Comparison of ENCODE assay signal across 9 cellular contexts in genomic region chr13:98930014-98930625, GRCh38. TPM values are rescaled to one million over a fixed set of nuclear protein-coding genes. Genes with fewer than 3 reads are reported as not detected.
A peak's percentile ranks its signal among the peaks of the same experiment; 100 is the strongest.
DNase-seq lines count a peak whose midpoint lies in the region; ATAC-seq and TF ChIP-seq lines count a peak whose summit lies in the region.
"Had no signal": no experiment of that assay in that cellular context is flagged by ENCODE, and none has a peak within 500 bp of the region (broad histone marks: within the 10 kb centered on the region; RNA-seq: fewer than 3 reads in every experiment).

No MANE protein-coding gene starts in this region.

- no peak overlapping the region for H2BK5ac ChIP-seq in mesenchymal stem cell (ENCODE audit: low read depth, low read length, poor library complexity, severe bottlenecking)

- no peak for TF ChIP-seq RAD21 in SK-N-SH (IDR thresholded peaks at IDR 0.05; ENCODE audit: low read length)

- H3K23ac ChIP-seq in mesenchymal stem cell (ENCODE audit: low read length in 2 of 2) = no peak overlapping the region

- TF ChIP-seq CTCF in heart left ventricle (IDR thresholded peaks at IDR 0.05) = no peak
- TF ChIP-seq CTCF in right atrium auricular region (IDR thresholded peaks at IDR 0.05) = no peak
- no peak for TF ChIP-seq CTCF in thyroid gland (IDR thresholded peaks at IDR 0.05)
- TF ChIP-seq CTCF in SK-N-SH (IDR thresholded peaks at IDR 0.05) = no peak

- peaks cover 0 to 33% (median 21%) of the 10 kb centered on the region in 12 donors for H3K4me1 ChIP-seq in heart left ventricle
- H3K4me1 ChIP-seq in right atrium auricular region = peaks cover 0 to 14% of the 10 kb centered on the region in 2 donors
- H3K4me1 ChIP-seq in mesenchymal stem cell (ENCODE audit: control insufficient read depth, insufficient read depth, low read depth, low read length) = peaks cover 3% of the 10 kb centered on the region
- peaks cover 12 to 18% of the 10 kb centered on the region in 2 donors for H3K4me1 ChIP-seq in thyroid gland
- H3K4me1 ChIP-seq in SK-N-SH (ENCODE audit: control insufficient read depth in 1 of 2, insufficient read depth in 2 of 2, low read depth in 1 of 2, low read length in 1 of 2) = peaks cover 0 to 2% of the 10 kb centered on the region in 2 experiments; a peak in 1 of 4 replicates

- H3K79me2 ChIP-seq in SK-N-SH (ENCODE audit: insufficient read depth) = no peaks in the 10 kb centered on the region

- no peak for DNase-seq in heart left ventricle
- DNase-seq in right atrium auricular region (ENCODE audit: low spot score) = no peak
- peak; percentile 27 to 31 for DNase-seq in activated T-cell treated with anti-CD3 and anti-CD28 coated beads, Interleukin-2, amount 50 U/mL, for 48 hours
- DNase-seq in mesenchymal stem cell = no peak
- DNase-seq in thyroid gland = no peak
- no peak for DNase-seq in SK-N-SH
- DNase-seq in 8988T = no peak
- no peak for DNase-seq in A172 (ENCODE audit: low spot score)
- DNase-seq: effector memory CD4-positive, alpha-beta T cell had no signal

- H3K79me1 ChIP-seq in mesenchymal stem cell (replicated peaks; ENCODE audit: low read length, poor library complexity, severe bottlenecking) = peaks cover 16% of the 10 kb centered on the region

- H3K9me3 ChIP-seq in heart left ventricle (peaks cover 0 to 17% (median 12%) of the 10 kb centered on the region in 12 donors), right atrium auricular region (peaks cover 0 to 14% of the 10 kb centered on the region in 2 donors), mesenchymal stem cell (ENCODE audit: control insufficient read depth, low read length) (peaks cover 17% of the 10 kb centered on the region), thyroid gland (no peaks in the 10 kb centered on the region), SK-N-SH (no peaks in the 10 kb centered on the region)

- H2BK120ac ChIP-seq in mesenchymal stem cell (ENCODE audit: low read depth, low read length) = no peak overlapping the region

- H2BK12ac ChIP-seq in mesenchymal stem cell (ENCODE audit: low read length in 2 of 2) = peak overlapping the region in 1 of 2 experiments; percentile 72

- no peaks in the 10 kb centered on the region for H3F3A ChIP-seq in SK-N-SH (replicated peaks; ENCODE audit: insufficient read depth)

- no peak overlapping the region for H2BK15ac ChIP-seq in mesenchymal stem cell (ENCODE audit: low read depth, poor library complexity, severe bottlenecking)

- H3K27me3 ChIP-seq in heart left ventricle (no peaks in the 10 kb centered on the region), right atrium auricular region (no peaks in the 10 kb centered on the region), mesenchymal stem cell (ENCODE audit: control insufficient read depth in 1 of 2, insufficient read depth in 1 of 2, low read length in 2 of 2) (no peaks in the 10 kb centered on the region), thyroid gland (no peaks in the 10 kb centered on the region), SK-N-SH (ENCODE audit: insufficient read depth) (no peaks in the 10 kb centered on the region)

- peak overlapping the region; percentile 68 for H4K91ac ChIP-seq in mesenchymal stem cell (ENCODE audit: low read length)

- TF ChIP-seq POLR2A in heart left ventricle (IDR thresholded peaks at IDR 0.05) (no peak), thyroid gland (IDR thresholded peaks at IDR 0.05) (no peak)

- peak overlapping the region in 1 of 2 experiments; percentile 26 for H3K14ac ChIP-seq in mesenchymal stem cell (ENCODE audit: low read length in 2 of 2)

- no peaks in the 10 kb centered on the region for H4K20me1 ChIP-seq in SK-N-SH (ENCODE audit: insufficient read depth)

- CTCF ChIA-PET in SK-N-SH (lab: Yijun Ruan, JAX) = no interaction called here

- H3K36me3 ChIP-seq in heart left ventricle (peaks cover 0 to 7% (median 0%) of the 10 kb centered on the region in 9 donors), right atrium auricular region (no peaks in the 10 kb centered on the region), mesenchymal stem cell (ENCODE audit: control insufficient read depth in 1 of 2, insufficient read depth in 2 of 2, low read depth in 1 of 2, low read length in 2 of 2) (peaks cover 0 to 4% of the 10 kb centered on the region in 2 experiments), thyroid gland (no peaks in the 10 kb centered on the region), SK-N-SH (replicated peaks in 1 of 2; ENCODE audit: control insufficient read depth in 1 of 2, insufficient read depth in 2 of 2, low read length in 1 of 2) (no peaks in the 10 kb centered on the region)

- H3K9ac ChIP-seq in mesenchymal stem cell (ENCODE audit: low read length) = no peak overlapping the region
- H3K9ac ChIP-seq in SK-N-SH = no peak overlapping the region

- POLR2A ChIA-PET in SK-N-SH (lab: Yijun Ruan, JAX) = no interaction called here

- H3K18ac ChIP-seq in mesenchymal stem cell (ENCODE audit: low read depth in 1 of 2, low read length in 2 of 2) = peak overlapping the region in 1 of 2 experiments; percentile 70

- H2AK5ac ChIP-seq in mesenchymal stem cell (ENCODE audit: low read length, severe bottlenecking) = peak overlapping the region; percentile 62

- intact Hi-C loops in heart left ventricle (cut with DNase I) (no loop called here), thyroid gland (cut with DNase I) (no loop called here)

- H3K9me2 ChIP-seq in SK-N-SH = no peaks in the 10 kb centered on the region; the same call in 1 of the 2 replicates

- ATAC-seq in heart left ventricle = no peak

- H4K8ac ChIP-seq in mesenchymal stem cell (ENCODE audit: low read length) = peak overlapping the region; percentile 69

- no peak for TF ChIP-seq EP300 in SK-N-SH (IDR thresholded peaks at IDR 0.05; ENCODE audit: borderline replicate concordance in 1 of 2, low read depth in 1 of 2, low read length in 1 of 2)

- H3K4me3 ChIP-seq in heart left ventricle = no peak overlapping the region
- H3K4me3 ChIP-seq in right atrium auricular region = no peak overlapping the region
- H3K4me3 ChIP-seq in mesenchymal stem cell (ENCODE audit: insufficient read depth in 1 of 2, low read depth in 1 of 2, low read length in 2 of 2) = no peak overlapping the region
- no peak overlapping the region for H3K4me3 ChIP-seq in thyroid gland (replicated peaks in 1 of 3)
- H3K4me3 ChIP-seq in SK-N-SH (ENCODE audit: low read depth in 2 of 2, low read length in 1 of 2) = no peak overlapping the region; a peak in 1 of 4 replicates

- WGBS in heart left ventricle, 4 donors = 47 to 77% (median 60%) methylated on average over 8 of the region's 8 CpGs
- WGBS in mesenchymal stem cell = 80% methylated on average over 8 of the region's 8 CpGs
- WGBS in thyroid gland, 2 donors = 69 to 74% methylated on average over 8 of the region's 8 CpGs
- 82% methylated on average over 8 of the region's 8 CpGs for WGBS in SK-N-SH (ENCODE audit: low lambda C conversion rate)

- H3K27ac ChIP-seq in heart left ventricle (peak overlapping the region in 9 of 12 donors; percentile 0 to 81 (median 31)), right atrium auricular region (peak overlapping the region in 1 of 2 donors; percentile 20), mesenchymal stem cell (ENCODE audit: low read length, poor library complexity, severe bottlenecking) (no peak overlapping the region), thyroid gland (peak overlapping the region in 2 of 3 donors; percentile 22 to 44), SK-N-SH (ENCODE audit: low read depth in 2 of 2, low read length in 1 of 2) (no peak overlapping the region; a peak in 1 of 4 replicates)

- peak overlapping the region; percentile 24 to 35 for H3K4ac ChIP-seq in mesenchymal stem cell (ENCODE audit: low read depth in 1 of 2, low read length in 2 of 2)

- H2AFZ ChIP-seq in mesenchymal stem cell (ENCODE audit: low read depth, low read length) (no peak overlapping the region), SK-N-SH (ENCODE audit: low read depth) (no peak overlapping the region)

- H3K4me2 ChIP-seq in mesenchymal stem cell (ENCODE audit: low read length, poor library complexity, severe bottlenecking) (no peak overlapping the region), SK-N-SH (no peak overlapping the region)

TF ChIP-seq in SK-N-SH, 30 proteins besides CTCF, POLR2A, EP300 and RAD21 (continues in another document):
- TF ChIP-seq REST (IDR thresholded peaks at IDR 0.05; ENCODE audit: low read depth, low read length) = no peak
- TF ChIP-seq MAX (IDR thresholded peaks at IDR 0.05; ENCODE audit: low read depth) = no peak

RNA-seq across cellular contexts. Expression of gene DOCK9, which starts 47.7 kb away (rescaled TPM):
- total RNA-seq in heart left ventricle = 100 to 1,000 TPM in 1 of 9 donors, 10 to 100 TPM in 8; 35.0 to 128 (median 45.2) TPM
- polyA plus RNA-seq in heart left ventricle = 10 to 100 TPM; 21.4 to 59.8 TPM
- 10 to 100 TPM; 79.6 to 80.5 TPM for total RNA-seq in right atrium auricular region
- 22.0 TPM for polyA plus RNA-seq in mesenchymal stem cell (2013, experiment 1 of 2)
- 20.8 TPM for polyA plus RNA-seq in mesenchymal stem cell (2013, experiment 2 of 2)
- total RNA-seq in thyroid gland = 100 to 1,000 TPM; 126 to 240 (median 160) TPM
- polyA plus RNA-seq in SK-N-SH (2012; rRNA removed) = 16.6 and 17.9 TPM in 2 replicates
- polyA plus RNA-seq in SK-N-SH (2012; cell fraction: cytosol; rRNA removed) = 14.3 and 14.9 TPM in 2 replicates
- 18.5 and 22.2 TPM in 2 replicates for polyA plus RNA-seq in SK-N-SH (2012; cell fraction: nucleus; rRNA removed)
- total RNA-seq in A172 (2014; rRNA removed; shearing (Covaris generic)) = 51.0 and 153 TPM in 2 replicates

Comparison
In these comparisons a context has a peak if more than half of its experiments do, and no peak if none do; other contexts are left out.
1. DNase-seq: peak in activated T-cell treated with anti-CD3 and anti-CD28 coated beads, Interleukin-2, amount 50 U/mL, for 48 hours (2 of 2); none in heart left ventricle (0 of 5), right atrium auricular region (single experiment), mesenchymal stem cell (single experiment), thyroid gland (0 of 2), SK-N-SH (single experiment), 8988T (single experiment) and A172 (single experiment).
2. H3K27ac ChIP-seq: peak in heart left ventricle (9 of 12) and thyroid gland (2 of 3); none in mesenchymal stem cell (single experiment) and SK-N-SH (0 of 2).